Comparison of ENCODE assay signal across 34 cellular contexts in genomic region chr6:168495636-168496035, GRCh38. TPM values are rescaled to one million over a fixed set of nuclear protein-coding genes. Genes with fewer than 3 reads are reported as not detected.
"Had no signal": no experiment of that assay in that cellular context is flagged by ENCODE, and none has a peak within 500 bp of the region (broad histone marks: within the 10 kb centered on the region; RNA-seq: fewer than 3 reads in every experiment).

No MANE protein-coding gene starts in this region.

- FAIRE-seq: colon, endometrium, endothelial cell of umbilical vein had no signal

- DNase-seq: activated B cell treated with CpG ODN at 0.5 μM for 24 hours; activated CD4-positive, alpha-beta T cell treated with anti-CD3 and anti-CD28 coated beads for 48 hours; activated CD4-positive, alpha-beta T cell treated with anti-CD3 and anti-CD28 coated beads, Interleukin-2, amount 50 U/mL, for 1 hour; activated CD4-positive, alpha-beta T cell treated with anti-CD3 and anti-CD28 coated beads, Interleukin-2, amount 50 U/mL, for 48 hours; activated CD8-positive, alpha-beta memory T cell treated with anti-CD3 and anti-CD28 coated beads for 24 hours; activated CD8-positive, alpha-beta T cell treated with anti-CD3 and anti-CD28 coated beads for 36 hours; activated effector memory CD4-positive, alpha-beta T cell treated with Interleukin-2 at 50 U/mL for 16 hours; activated gamma-delta T cell treated with Interleukin-2 at 50 U/mL for 16 hours; activated naive CD4-positive, alpha-beta T cell treated with Interleukin-2 at 50 U/mL for 16 hours; activated naive CD8-positive, alpha-beta T cell treated with anti-CD3 and anti-CD28 coated beads for 36 hours; activated naive CD8-positive, alpha-beta T cell treated with anti-CD3 and anti-CD28 coated beads, Interleukin-2, amount 50 U/mL, for 24 hours; activated T-cell treated with anti-CD3 and anti-CD28 coated beads, Interleukin-2, amount 50 U/mL, for 4 hours; adrenal gland; amygdala; body of pancreas; effector CD8-positive, alpha-beta T cell; esophagus squamous epithelium; foreskin melanocyte; T-helper 1 cell; T-helper 17 cell; T1000; WERI-Rb-1 had no signal

- H3K36me3 Mint-ChIP-seq: activated naive CD4-positive, alpha-beta T cell treated with anti-CD3 and anti-CD28 coated beads, Interleukin-2, amount 50 U/mL, for 24 hours; activated naive CD8-positive, alpha-beta T cell treated with anti-CD3 and anti-CD28 coated beads for 36 hours had no signal

- H3K4me1 ChIP-seq: adrenal gland, body of pancreas had no signal

- H3K36me3 ChIP-seq: adrenal gland, esophagus squamous epithelium, gastroesophageal sphincter, WERI-Rb-1 had no signal

- H3K27me3 Mint-ChIP-seq: activated B cell treated with CpG ODN at 0.5 μM for 24 hours; activated CD8-positive, alpha-beta T cell treated with anti-CD3 and anti-CD28 coated beads for 36 hours; activated naive CD4-positive, alpha-beta T cell treated with anti-CD3 and anti-CD28 coated beads, Interleukin-2, amount 50 U/mL, for 24 hours; activated naive CD8-positive, alpha-beta T cell treated with anti-CD3 and anti-CD28 coated beads, Interleukin-2, amount 50 U/mL, for 24 hours had no signal

- H3K27ac ChIP-seq: adrenal gland, body of pancreas, epithelial cell of prostate, esophagus squamous epithelium, gastroesophageal sphincter, WERI-Rb-1 had no signal

- H3K4me3 ChIP-seq: adrenal gland, body of pancreas, esophagus squamous epithelium, gastroesophageal sphincter had no signal

- H3K9me3 ChIP-seq: adrenal gland, body of pancreas, esophagus squamous epithelium, gastroesophageal sphincter had no signal

- H3K27me3 ChIP-seq: adrenal gland, body of pancreas, gastroesophageal sphincter had no signal

- ATAC-seq: activated CD4-positive, CD25-positive, alpha-beta regulatory T cell treated with anti-CD3 and anti-CD28 coated beads, Interleukin-2, amount 50 U/mL, for 24 hours; activated CD8-positive, alpha-beta T cell treated with anti-CD3 and anti-CD28 coated beads for 36 hours; activated naive CD8-positive, alpha-beta T cell treated with anti-CD3 and anti-CD28 coated beads, Interleukin-2, amount 50 U/mL, for 24 hours; activated T-cell treated with anti-CD3 and anti-CD28 coated beads, Interleukin-2, amount 50 U/mL, for 4 hours; activated T-helper 17 cell treated with anti-CD3 and anti-CD28 coated beads, Interleukin-2, amount 50 U/mL, for 72 hours; body of pancreas; gastroesophageal sphincter; T-helper 17 cell had no signal

- H3K4me3 Mint-ChIP-seq: activated B cell treated with CpG ODN at 0.5 μM for 24 hours; activated CD8-positive, alpha-beta T cell treated with anti-CD3 and anti-CD28 coated beads for 36 hours; activated naive CD4-positive, alpha-beta T cell treated with anti-CD3 and anti-CD28 coated beads, Interleukin-2, amount 50 U/mL, for 24 hours; activated naive CD8-positive, alpha-beta T cell treated with anti-CD3 and anti-CD28 coated beads for 36 hours; activated naive CD8-positive, alpha-beta T cell treated with anti-CD3 and anti-CD28 coated beads, Interleukin-2, amount 50 U/mL, for 24 hours; activated T-cell treated with anti-CD3 and anti-CD28 coated beads, Interleukin-2, amount 50 U/mL, for 4 hours; activated T-helper 17 cell treated with anti-CD3 and anti-CD28 coated beads, Interleukin-2, amount 50 U/mL, for 72 hours; T-helper 17 cell; T-helper 2 cell treated with Interferon-gamma antibody and Interleukin-4, amounts not matched to agents 5 μg/mL and 100 μg/mL, for 36 hours had no signal

- H3K9me3 Mint-ChIP-seq: activated B cell treated with CpG ODN at 0.5 μM for 24 hours; activated CD8-positive, alpha-beta T cell treated with anti-CD3 and anti-CD28 coated beads for 36 hours; activated naive CD4-positive, alpha-beta T cell treated with anti-CD3 and anti-CD28 coated beads, Interleukin-2, amount 50 U/mL, for 24 hours; activated naive CD8-positive, alpha-beta T cell treated with anti-CD3 and anti-CD28 coated beads for 36 hours; activated naive CD8-positive, alpha-beta T cell treated with anti-CD3 and anti-CD28 coated beads, Interleukin-2, amount 50 U/mL, for 24 hours; activated T-cell treated with anti-CD3 and anti-CD28 coated beads, Interleukin-2, amount 50 U/mL, for 4 hours; activated T-helper 17 cell treated with anti-CD3 and anti-CD28 coated beads, Interleukin-2, amount 50 U/mL, for 72 hours; T-helper 2 cell treated with Interferon-gamma antibody and Interleukin-4, amounts not matched to agents 5 μg/mL and 100 μg/mL, for 36 hours had no signal

- H3K27ac Mint-ChIP-seq: activated B cell treated with CpG ODN at 0.5 μM for 24 hours; activated CD8-positive, alpha-beta T cell treated with anti-CD3 and anti-CD28 coated beads for 36 hours; activated naive CD4-positive, alpha-beta T cell treated with anti-CD3 and anti-CD28 coated beads, Interleukin-2, amount 50 U/mL, for 24 hours; activated naive CD8-positive, alpha-beta T cell treated with anti-CD3 and anti-CD28 coated beads for 36 hours; activated T-helper 17 cell treated with anti-CD3 and anti-CD28 coated beads, Interleukin-2, amount 50 U/mL, for 72 hours; T-helper 17 cell; T-helper 2 cell treated with Interferon-gamma antibody and Interleukin-4, amounts not matched to agents 5 μg/mL and 100 μg/mL, for 36 hours had no signal

- H3K4me1 Mint-ChIP-seq: activated B cell treated with CpG ODN at 0.5 μM for 24 hours; activated naive CD4-positive, alpha-beta T cell treated with anti-CD3 and anti-CD28 coated beads, Interleukin-2, amount 50 U/mL, for 24 hours; activated naive CD8-positive, alpha-beta T cell treated with anti-CD3 and anti-CD28 coated beads for 36 hours; activated naive CD8-positive, alpha-beta T cell treated with anti-CD3 and anti-CD28 coated beads, Interleukin-2, amount 50 U/mL, for 24 hours; activated T-helper 17 cell treated with anti-CD3 and anti-CD28 coated beads, Interleukin-2, amount 50 U/mL, for 72 hours had no signal

RNA-seq across cellular contexts. Expression of gene SMOC2, which starts 54.7 kb away (rescaled TPM):
- total RNA-seq: activated B cell treated with CpG ODN at 0.5 μM for 24 hours; activated CD8-positive, alpha-beta T cell treated with anti-CD3 and anti-CD28 coated beads for 36 hours; activated naive CD8-positive, alpha-beta T cell treated with anti-CD3 and anti-CD28 coated beads for 36 hours; activated T-helper 17 cell treated with anti-CD3 and anti-CD28 coated beads, Interleukin-2, amount 50 U/mL, for 72 hours; dermis microvascular lymphatic vessel endothelial cell; endothelial cell of umbilical vein; fibroblast of lung; fibroblast of villous mesenchyme; T-helper 17 cell had no signal
- polyA plus RNA-seq: endothelial cell of umbilical vein, fibroblast of lung had no signal
